Comparison of ENCODE assay signal across 1 cellular context in genomic region chrX:30955687-30956086, GRCh38.
TF ChIP-seq lines count a peak whose summit lies in the region.

No MANE protein-coding gene starts in this region.

TF ChIP-seq in HepG2, 621 proteins besides CTCF, POLR2A, EP300 and RAD21 (continued from another document):
- TF ChIP-seq CAMTA2 (CRISPR knock-in tag; IDR thresholded peaks at IDR 0.05; ENCODE audit: borderline replicate concordance) = no peak
- TF ChIP-seq SP1 (IDR thresholded peaks at IDR 0.05) = no peak
- TF ChIP-seq SP1 (CRISPR knock-in tag; IDR thresholded peaks at IDR 0.05) = no peak
- TF ChIP-seq SATB2 (CRISPR knock-in tag; IDR thresholded peaks at IDR 0.05) = no peak
- TF ChIP-seq ZNF841 (CRISPR knock-in tag; IDR thresholded peaks at IDR 0.05; ENCODE audit: borderline replicate concordance) = no peak
- TF ChIP-seq ZNF431 (CRISPR knock-in tag; IDR thresholded peaks at IDR 0.05; ENCODE audit: borderline replicate concordance, low read depth) = no peak
- TF ChIP-seq ZNF609 (CRISPR knock-in tag; IDR thresholded peaks at IDR 0.05; ENCODE audit: borderline replicate concordance) = no peak
- no peak for TF ChIP-seq ATAD3A (CRISPR knock-in tag; IDR thresholded peaks at IDR 0.05)
- peak; percentile 29 for TF ChIP-seq YY1 (IDR thresholded peaks at IDR 0.05; ENCODE audit: insufficient read depth, insufficient replicate concordance, low read depth, low read length)
- TF ChIP-seq ZNF644 (CRISPR knock-in tag; IDR thresholded peaks at IDR 0.05; ENCODE audit: low read depth) = peak; percentile 83
- no peak for TF ChIP-seq ARID3A (IDR thresholded peaks at IDR 0.05; ENCODE audit: low read depth, low read length)
- no peak for TF ChIP-seq ZNF790 (CRISPR knock-in tag; IDR thresholded peaks at IDR 0.05; ENCODE audit: borderline replicate concordance)
- TF ChIP-seq ZNF282 (IDR thresholded peaks at IDR 0.05; ENCODE audit: partially characterized antibody) = no peak
- no peak for TF ChIP-seq HDAC6 (IDR thresholded peaks at IDR 0.05; ENCODE audit: low read depth, low read length)
- TF ChIP-seq, protein P1, sequence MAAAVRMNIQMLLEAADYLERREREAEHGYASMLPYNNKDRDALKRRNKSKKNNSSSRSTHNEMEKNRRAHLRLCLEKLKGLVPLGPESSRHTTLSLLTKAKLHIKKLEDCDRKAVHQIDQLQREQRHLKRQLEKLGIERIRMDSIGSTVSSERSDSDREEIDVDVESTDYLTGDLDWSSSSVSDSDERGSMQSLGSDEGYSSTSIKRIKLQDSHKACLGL (CRISPR knock-in tag; IDR thresholded peaks at IDR 0.05) = no peak
- TF ChIP-seq RBAK (CRISPR knock-in tag; IDR thresholded peaks at IDR 0.05) = no peak
- TF ChIP-seq MXI1 (IDR thresholded peaks at IDR 0.05; ENCODE audit: borderline replicate concordance, low read depth, low read length) = no peak
